9 cellular contexts compared by ENCODE assay signal in the genomic region with DNA sequence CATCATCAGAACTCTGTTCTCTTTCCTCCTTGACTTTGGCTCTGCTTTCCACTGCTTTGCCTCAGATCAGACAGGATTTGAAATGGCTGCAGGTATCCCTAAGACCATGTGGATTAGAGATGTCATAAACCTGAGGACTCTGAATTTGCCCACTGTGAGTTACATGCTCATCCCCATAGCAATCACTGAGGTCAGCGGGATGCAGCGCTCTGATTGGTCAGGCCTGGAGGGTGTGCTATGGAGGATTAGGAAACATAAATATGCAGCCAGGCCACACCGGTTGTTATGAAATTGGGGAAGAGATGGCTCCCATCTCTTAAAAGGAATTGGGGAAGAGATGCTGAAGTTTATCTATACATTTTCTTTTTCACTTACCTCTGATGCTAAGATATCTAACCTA.
DNase-seq lines count a peak whose midpoint lies in the region; ATAC-seq, FAIRE-seq and TF ChIP-seq lines count a peak whose summit lies in the region.
"Had no signal": no experiment of that assay in that cellular context is flagged by ENCODE, and none has a peak within 500 bp of the region (broad histone marks: within the 10 kb centered on the region; RNA-seq: fewer than 3 reads in every experiment).

No MANE protein-coding gene starts in this region.

- H3K4me3 ChIP-seq in pancreas, result no peak overlapping the region

- H3K9me3 Mint-ChIP-seq in T-cell, result no peaks in the 10 kb centered on the region

- no peak overlapping the region for H3K27ac ChIP-seq in pancreas
- H3K27ac ChIP-seq: neutrophil had no signal

- ATAC-seq in GM21576 (IDR thresholded peaks at IDR 0.05; ENCODE audit: unreplicated experiment) (peak; percentile 99), HG03558 (IDR thresholded peaks at IDR 0.05; ENCODE audit: extremely low read depth, unreplicated experiment) (peak; percentile 99), T-cell (replicated peaks in 1 of 4) (peak in 3 of 4 experiments; percentile 55 to 58 (median 57)), pancreas (peak in 3 of 4 donors; percentile 52 to 71 (median 52))

- no peak overlapping the region for H3K27ac Mint-ChIP-seq in T-cell

- no peaks in the 10 kb centered on the region for H3K36me3 Mint-ChIP-seq in T-cell

- no peaks in the 10 kb centered on the region for H3K27me3 ChIP-seq in pancreas
- H3K27me3 ChIP-seq: neutrophil had no signal

- CTCF ChIA-PET in T-cell (lab: Charles Lee), result no interaction called here

- intact Hi-C loops in pancreas (cut with DNase I), result no loop called here

- no peak overlapping the region for H3K4me3 Mint-ChIP-seq in T-cell

- H3K4me1 ChIP-seq in pancreas, result no peaks in the 10 kb centered on the region

- FAIRE-seq in pancreas (lab: Jason Lieb, UNC), result no peak

- peak; percentile 45 for DNase-seq in NCI-H146 (lab: John Stamatoyannopoulos, UW)
- no peak for DNase-seq in NCI-H146 treated with DMSO at 0.1 percent for 48 hours (lab: John Stamatoyannopoulos, UW; ENCODE audit: unreplicated experiment)
- DNase-seq in T-cell, result peak in 18 of 34 experiments; percentile 3 to 38 (median 11)
- DNase-seq in erythroblast (lab: John Stamatoyannopoulos, UW), result peak; percentile 37 to 58
- DNase-seq in pancreas, result peak in 1 of 6 donors; percentile 55
- no peak for DNase-seq in cerebellar nuclear complex (lab: John Stamatoyannopoulos, UW)

- TF ChIP-seq CTCF in pancreas (IDR thresholded peaks at IDR 0.05), result no peak

- no peak for TF ChIP-seq POLR2A in erythroblast (IDR thresholded peaks at IDR 0.05; ENCODE audit: low read length)

- POLR2A ChIA-PET in T-cell (lab: Charles Lee), result no interaction called here

- 84 to 86% methylated on average over 3 of the region's 3 CpGs for WGBS in pancreas, 2 donors

- no peaks in the 10 kb centered on the region for H3K4me1 Mint-ChIP-seq in T-cell

- H3K36me3 ChIP-seq in pancreas, result no peaks in the 10 kb centered on the region
- H3K36me3 ChIP-seq: neutrophil had no signal

- no peaks in the 10 kb centered on the region for H3K9me3 ChIP-seq in pancreas
- H3K9me3 ChIP-seq: neutrophil had no signal

- peaks cover under 1 to 4% of the 10 kb centered on the region in 2 donors for H3K27me3 Mint-ChIP-seq in T-cell

Comparison
In these comparisons a context has a peak if more than half of its experiments do, and no peak if none do; other contexts are left out.
1. DNase-seq: peak in NCI-H146 (single experiment), T-cell (18 of 34) and erythroblast (2 of 2); none in NCI-H146 treated with DMSO at 0.1 percent for 48 hours (single experiment) and cerebellar nuclear complex (0 of 2).
2. Peak in every context shown above with its lines, with median percentiles within 50 percentile points of each other: ATAC-seq.